Comparison of ENCODE assay signal across 28 cellular contexts in genomic region chr11:71191201-71191600, GRCh38.
"Had no signal": no experiment of that assay in that cellular context is flagged by ENCODE, and none has a peak within 500 bp of the region (broad histone marks: within the 10 kb centered on the region; RNA-seq: fewer than 3 reads in every experiment).

No MANE protein-coding gene starts in this region.

- H3K27ac Mint-ChIP-seq: dendritic cell treated with granulocyte-macrophage colony-stimulating factor and Interleukin-4, amounts not matched to agents 40 ng/mL and 50 ng/mL, for 4 days; endodermal cell; natural killer cell had no signal

- ATAC-seq: esophagus mucosa, gastrocnemius medialis, heart left ventricle, left colon, left ventricle myocardium superior, lower lobe of right lung, natural killer cell, pancreas, right cardiac atrium had no signal

- H3K4me3 ChIP-seq: gastrocnemius medialis, heart left ventricle, hepatocyte, lower lobe of right lung, pancreas, prostate gland, stomach, thyroid gland had no signal

- H3K4me3 Mint-ChIP-seq: dendritic cell treated with granulocyte-macrophage colony-stimulating factor and Interleukin-4, amounts not matched to agents 40 ng/mL and 50 ng/mL, for 4 days; endodermal cell; natural killer cell had no signal

- H3K9me3 Mint-ChIP-seq: dendritic cell treated with granulocyte-macrophage colony-stimulating factor and Interleukin-4, amounts not matched to agents 40 ng/mL and 50 ng/mL, for 4 days; endodermal cell; natural killer cell had no signal

- H3K36me3 Mint-ChIP-seq: natural killer cell had no signal

- DNase-seq: caudate nucleus; cerebellar nuclear complex; effector CD8-positive, alpha-beta T cell; endodermal cell; foreskin fibroblast; gastrocnemius medialis; heart left ventricle; left ventricle myocardium superior; lower lobe of right lung; natural killer cell; right cardiac atrium; small intestine; stimulated activated CD4-positive, alpha-beta T cell treated with anti-CD3 and anti-CD28 coated beads, Interleukin-12 subunit alpha, Interleukin-12 subunit beta, amount 100 ng/mL, for 4 hours; stimulated activated CD4-positive, alpha-beta T cell treated with anti-CD3 and anti-CD28 coated beads, Interleukin-1b, Interleukin-23, amount 100 ng/mL, for 48 hours; stimulated activated CD4-positive, alpha-beta T cell treated with anti-CD3 and anti-CD28 coated beads, Interleukin-4, amount 100 ng/mL, for 1 hour; stimulated activated CD8-positive, alpha-beta memory T cell treated with anti-CD3 and anti-CD28 coated beads, Interleukin-4, amount 100 ng/mL, for 48 hours; stimulated activated naive CD4-positive, alpha-beta T cell; stomach; thyroid gland; trophoblast cell had no signal

- H3K27me3 Mint-ChIP-seq: dendritic cell treated with granulocyte-macrophage colony-stimulating factor and Interleukin-4, amounts not matched to agents 40 ng/mL and 50 ng/mL, for 4 days had no signal

- H3K36me3 ChIP-seq: gastrocnemius medialis, heart left ventricle, lower lobe of right lung, neutrophil, pancreas, prostate gland, thyroid gland had no signal

- H3K27ac ChIP-seq: epithelial cell of prostate, gastrocnemius medialis, heart left ventricle, hepatocyte, lower lobe of right lung, neutrophil, pancreas, prostate gland, stomach, thyroid gland had no signal

- H3K4me1 ChIP-seq: gastrocnemius medialis, heart left ventricle, lower lobe of right lung, pancreas, prostate gland, stomach, thyroid gland had no signal

- H3K27me3 ChIP-seq: gastrocnemius medialis, hepatocyte, neutrophil, pancreas, stomach, thyroid gland had no signal

- H3K9me3 ChIP-seq: gastrocnemius medialis, heart left ventricle, lower lobe of right lung, neutrophil, pancreas, prostate gland, stomach, thyroid gland had no signal

- H3K4me1 Mint-ChIP-seq: natural killer cell had no signal
